Comparison of ENCODE assay signal across 9 cellular contexts in the genomic region with DNA sequence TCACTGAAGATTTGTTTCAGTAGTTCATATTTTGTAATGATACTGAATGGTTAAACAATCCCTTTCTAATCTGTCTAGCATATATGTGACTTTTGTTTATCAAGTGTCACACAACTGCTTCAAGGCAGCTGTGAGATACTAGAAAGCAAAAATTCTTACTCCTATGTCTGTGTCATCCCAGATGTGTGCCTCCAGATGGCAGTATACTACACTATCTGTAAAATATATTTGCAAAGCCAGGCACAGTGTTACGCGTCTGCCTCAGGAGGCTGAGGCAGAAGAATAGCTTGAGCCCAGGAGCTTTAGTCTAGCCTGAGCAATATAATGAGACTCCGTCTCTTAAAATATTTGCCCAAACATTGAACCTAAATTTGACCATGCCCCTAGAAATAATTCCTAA. TPM values are rescaled to one million over a fixed set of nuclear protein-coding genes. Genes with fewer than 3 reads are reported as not detected.
DNase-seq lines count a peak whose midpoint lies in the region; ATAC-seq, FAIRE-seq and TF ChIP-seq lines count a peak whose summit lies in the region.
"Had no signal": no experiment of that assay in that cellular context is flagged by ENCODE, and none has a peak within 500 bp of the region (broad histone marks: within the 10 kb centered on the region; RNA-seq: fewer than 3 reads in every experiment).

No MANE protein-coding gene starts in this region.

- intact Hi-C loops in dorsolateral prefrontal cortex (cut with DNase I) (no loop called here), mucosa of descending colon (cut with DNase I, micrococcal nuclease) (no loop called here)

- FAIRE-seq in GM12891 (lab: Jason Lieb, UNC) = no peak

- peaks cover 0 to 74% (median 11%) of the 10 kb centered on the region in 45 donors for H3K27me3 ChIP-seq in dorsolateral prefrontal cortex

- no peak for TF ChIP-seq POLR2A in GM12891 (IDR thresholded peaks at IDR 0.05; ENCODE audit: low read depth, low read length)

- TF ChIP-seq CTCF in dorsolateral prefrontal cortex (IDR thresholded peaks at IDR 0.05 in 54 of 56, conservative IDR thresholded peaks at IDR 0.05 in 2 of 56; ENCODE audit: low read depth in 1 of 56, partially characterized antibody in 56 of 56) (peak; percentile 29 to 74 (median 60)), mucosa of descending colon (IDR thresholded peaks at IDR 0.05) (no peak)

- no peak overlapping the region for H3K27ac ChIP-seq in dorsolateral prefrontal cortex
- H3K27ac ChIP-seq: epithelial cell of prostate had no signal

- ATAC-seq in HG03378 (IDR thresholded peaks at IDR 0.05; ENCODE audit: unreplicated experiment) (peak; percentile 77), SK-N-SH treated with all-trans-retinoic acid at 6 μM for 48 hours (peak; percentile 82), mucosa of descending colon (peak; percentile 40), GM19351 (IDR thresholded peaks at IDR 0.05; ENCODE audit: unreplicated experiment) (no peak)

- H3K36me3 ChIP-seq in mucosa of descending colon (ENCODE audit: low read depth) = no peaks in the 10 kb centered on the region

- peak in 5 of 6 experiments; percentile 2 to 45 (median 4) for DNase-seq in stimulated activated naive CD4-positive, alpha-beta T cell (lab: John Stamatoyannopoulos, UW)
- no peak for DNase-seq in stimulated activated naive CD4-positive, alpha-beta T cell treated with Interleukin-2 at 50 U/mL for 16 hours (lab: John Stamatoyannopoulos, UW)
- peak in 2 of 10 donors; percentile 5 to 30 for DNase-seq in dorsolateral prefrontal cortex
- DNase-seq in mucosa of descending colon = peak in 1 of 3 donors; percentile 6
- DNase-seq in GM12891 (ENCODE audit: insufficient read length, low spot score) = no peak

- no peak overlapping the region for H3K4me3 ChIP-seq in dorsolateral prefrontal cortex
- H3K4me3 ChIP-seq in mucosa of descending colon = no peak overlapping the region

- H3K9me3 ChIP-seq in mucosa of descending colon = no peaks in the 10 kb centered on the region

- no peaks in the 10 kb centered on the region for H3K4me1 ChIP-seq in mucosa of descending colon (ENCODE audit: low read depth)

TF ChIP-seq in SK-N-SH treated with all-trans-retinoic acid at 6 μM for 48 hours, 23 proteins besides CTCF, POLR2A, EP300 and RAD21 (continues in another document):
- TF ChIP-seq CSDC2 (CRISPR knock-in tag; IDR thresholded peaks at IDR 0.05) (no peak), ZNF8 (CRISPR knock-in tag; IDR thresholded peaks at IDR 0.05) (no peak), TCF4 (CRISPR knock-in tag; IDR thresholded peaks at IDR 0.05; ENCODE audit: borderline replicate concordance) (no peak), RARB (CRISPR knock-in tag; IDR thresholded peaks at IDR 0.05) (no peak), ESRRG (CRISPR knock-in tag; IDR thresholded peaks at IDR 0.05) (no peak), BACH2 (CRISPR knock-in tag; IDR thresholded peaks at IDR 0.05; ENCODE audit: borderline replicate concordance) (no peak)
- TF ChIP-seq, protein P1, sequence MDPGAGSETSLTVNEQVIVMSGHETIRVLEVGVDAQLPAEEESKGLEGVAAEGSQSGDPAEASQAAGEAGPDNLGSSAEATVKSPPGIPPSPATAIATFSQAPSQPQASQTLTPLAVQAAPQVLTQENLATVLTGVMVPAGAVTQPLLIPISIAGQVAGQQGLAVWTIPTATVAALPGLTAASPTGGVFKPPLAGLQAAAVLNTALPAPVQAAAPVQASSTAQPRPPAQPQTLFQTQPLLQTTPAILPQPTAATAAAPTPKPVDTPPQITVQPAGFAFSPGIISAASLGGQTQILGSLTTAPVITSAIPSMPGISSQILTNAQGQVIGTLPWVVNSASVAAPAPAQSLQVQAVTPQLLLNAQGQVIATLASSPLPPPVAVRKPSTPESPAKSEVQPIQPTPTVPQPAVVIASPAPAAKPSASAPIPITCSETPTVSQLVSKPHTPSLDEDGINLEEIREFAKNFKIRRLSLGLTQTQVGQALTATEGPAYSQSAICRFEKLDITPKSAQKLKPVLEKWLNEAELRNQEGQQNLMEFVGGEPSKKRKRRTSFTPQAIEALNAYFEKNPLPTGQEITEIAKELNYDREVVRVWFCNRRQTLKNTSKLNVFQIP (CRISPR knock-in tag; IDR thresholded peaks at IDR 0.05; ENCODE audit: borderline replicate concordance, low read depth) = no peak
- TF ChIP-seq, protein P2, sequence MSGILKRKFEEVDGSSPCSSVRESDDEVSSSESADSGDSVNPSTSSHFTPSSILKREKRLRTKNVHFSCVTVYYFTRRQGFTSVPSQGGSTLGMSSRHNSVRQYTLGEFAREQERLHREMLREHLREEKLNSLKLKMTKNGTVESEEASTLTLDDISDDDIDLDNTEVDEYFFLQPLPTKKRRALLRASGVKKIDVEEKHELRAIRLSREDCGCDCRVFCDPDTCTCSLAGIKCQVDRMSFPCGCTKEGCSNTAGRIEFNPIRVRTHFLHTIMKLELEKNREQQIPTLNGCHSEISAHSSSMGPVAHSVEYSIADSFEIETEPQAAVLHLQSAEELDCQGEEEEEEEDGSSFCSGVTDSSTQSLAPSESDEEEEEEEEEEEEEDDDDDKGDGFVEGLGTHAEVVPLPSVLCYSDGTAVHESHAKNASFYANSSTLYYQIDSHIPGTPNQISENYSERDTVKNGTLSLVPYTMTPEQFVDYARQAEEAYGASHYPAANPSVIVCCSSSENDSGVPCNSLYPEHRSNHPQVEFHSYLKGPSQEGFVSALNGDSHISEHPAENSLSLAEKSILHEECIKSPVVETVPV (CRISPR knock-in tag; IDR thresholded peaks at IDR 0.05) = no peak
- TF ChIP-seq, protein P3, sequence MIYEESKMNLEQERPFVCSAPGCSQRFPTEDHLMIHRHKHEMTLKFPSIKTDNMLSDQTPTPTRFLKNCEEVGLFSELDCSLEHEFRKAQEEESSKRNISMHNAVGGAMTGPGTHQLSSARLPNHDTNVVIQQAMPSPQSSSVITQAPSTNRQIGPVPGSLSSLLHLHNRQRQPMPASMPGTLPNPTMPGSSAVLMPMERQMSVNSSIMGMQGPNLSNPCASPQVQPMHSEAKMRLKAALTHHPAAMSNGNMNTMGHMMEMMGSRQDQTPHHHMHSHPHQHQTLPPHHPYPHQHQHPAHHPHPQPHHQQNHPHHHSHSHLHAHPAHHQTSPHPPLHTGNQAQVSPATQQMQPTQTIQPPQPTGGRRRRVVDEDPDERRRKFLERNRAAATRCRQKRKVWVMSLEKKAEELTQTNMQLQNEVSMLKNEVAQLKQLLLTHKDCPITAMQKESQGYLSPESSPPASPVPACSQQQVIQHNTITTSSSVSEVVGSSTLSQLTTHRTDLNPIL (CRISPR knock-in tag; IDR thresholded peaks at IDR 0.05; ENCODE audit: low read depth) = no peak

TF ChIP-seq in GM12891, 5 proteins besides CTCF, POLR2A, EP300 and RAD21:
- TF ChIP-seq POU2F2 (IDR thresholded peaks at IDR 0.05; ENCODE audit: low read depth, low read length) (no peak), PAX5 (IDR thresholded peaks at IDR 0.05; ENCODE audit: insufficient read depth, low read length, severe bottlenecking) (no peak), POLR2AphosphoS5 (IDR thresholded peaks at IDR 0.05; ENCODE audit: low read depth, low read length) (no peak)

RNA-seq across cellular contexts. Expression of a gene that starts 4.0 kb away (rescaled TPM):
- total RNA-seq in dorsolateral prefrontal cortex (10 to 100 TPM in 117 of 120 experiments, 1 to 10 TPM in 3; 6.0 to 30.8 (median 19.3) TPM), mucosa of descending colon (1 to 10 TPM in 1 of 3 donors, under 1 TPM in 1, not detected in 1; 0.34 to 2.9 TPM)
- not detected for polyA plus RNA-seq in GM12891 (2012; ENCODE audit: low read depth, missing spikeins)

Comparison
In these comparisons a context has a peak if more than half of its experiments do, and no peak if none do; other contexts are left out.
1. DNase-seq: peak in stimulated activated naive CD4-positive, alpha-beta T cell (5 of 6); none in stimulated activated naive CD4-positive, alpha-beta T cell treated with Interleukin-2 at 50 U/mL for 16 hours (single experiment) and GM12891 (single experiment).